ENCODE assay signal across 22 cellular contexts in genomic region chr2:85935170-85935745, GRCh38. TPM values are rescaled to one million over a fixed set of nuclear protein-coding genes. Genes with fewer than 3 reads are reported as not detected.
DNase-seq lines count a peak whose midpoint lies in the region; ATAC-seq and TF ChIP-seq lines count a peak whose summit lies in the region.
"Had no signal": no experiment of that assay in that cellular context is flagged by ENCODE, and none has a peak within 500 bp of the region (broad histone marks: within the 10 kb centered on the region; RNA-seq: fewer than 3 reads in every experiment).

No MANE protein-coding gene starts in this region.

- peaks cover 15% of the 10 kb centered on the region for H3K4me1 ChIP-seq in HUES48 (ENCODE audit: control insufficient read depth, insufficient read depth, low read length)
- no peaks in the 10 kb centered on the region for H3K4me1 ChIP-seq in ascending aorta
- no peaks in the 10 kb centered on the region for H3K4me1 ChIP-seq in mucosa of descending colon (ENCODE audit: low read depth)
- H3K4me1 ChIP-seq: HAP-1, left lung had no signal

- H3K36me3 ChIP-seq in HUES48 (ENCODE audit: control insufficient read depth, insufficient read depth, low read length) (no peaks in the 10 kb centered on the region), ascending aorta (no peaks in the 10 kb centered on the region), mucosa of descending colon (ENCODE audit: low read depth) (no peaks in the 10 kb centered on the region)
- H3K36me3 ChIP-seq: HAP-1, left lung had no signal

- CTCF ChIA-PET in MCF 10A (lab: Yijun Ruan, JAX) = interaction anchor here (0.6 to 1.4 kb wide), 3 partner anchors 45 to 136 kb away, joined by 3 to 5 read pairs (median 3); partner anchors contain the start of gene ST3GAL5

- H3K27me3 ChIP-seq in HUES48 (ENCODE audit: control insufficient read depth, insufficient read depth, low read length) (no peaks in the 10 kb centered on the region), ascending aorta (no peaks in the 10 kb centered on the region)
- H3K27me3 ChIP-seq: left lung had no signal

- H3K4me1 Mint-ChIP-seq in MCF 10A (ENCODE audit: insufficient read depth, unreplicated experiment) = peaks cover 41% of the 10 kb centered on the region
- peaks cover 41% of the 10 kb centered on the region for H3K4me1 Mint-ChIP-seq in nephron
- H3K4me1 Mint-ChIP-seq in T-helper 2 cell treated with Interferon-gamma antibody and Interleukin-4, amounts not matched to agents 5 μg/mL and 100 μg/mL, for 36 hours (ENCODE audit: low read depth) = peaks cover 23% of the 10 kb centered on the region

- DNase-seq in MCF 10A (ENCODE audit: unreplicated experiment) = no peak
- DNase-seq in ascending aorta (ENCODE audit: low spot score in 2 of 2) = no peak
- DNase-seq in LoVo (ENCODE audit: low spot score) = no peak
- no peak for DNase-seq in T-helper 2 cell treated with Interferon-gamma antibody and Interleukin-4, amounts not matched to agents 5 μg/mL and 100 μg/mL, for 36 hours (ENCODE audit: low spot score)
- no peak for DNase-seq in mucosa of descending colon
- DNase-seq: activated CD4-positive, alpha-beta T cell treated with anti-CD3 and anti-CD28 coated beads for 48 hours; activated effector memory CD4-positive, alpha-beta T cell treated with Interleukin-2 at 50 U/mL for 16 hours; CD4-positive, CD25-positive, alpha-beta regulatory T cell; central memory CD4-positive, alpha-beta T cell; GF-D8; left lung; NCI-H1694 treated with DMSO at 0.1 percent for 48 hours; posterior cingulate gyrus; RPMI8226; stimulated activated CD4-positive, alpha-beta T cell treated with anti-CD3 and anti-CD28 coated beads, Interleukin-4, amount 100 ng/mL, for 1 hour had no signal

- TF ChIP-seq CTCF in 22Rv1 (IDR thresholded peaks at IDR 0.05) = no peak
- no peak for TF ChIP-seq CTCF in MCF 10A (IDR thresholded peaks at IDR 0.05; ENCODE audit: unreplicated experiment)
- TF ChIP-seq CTCF in nephron (IDR thresholded peaks at IDR 0.05; ENCODE audit: unreplicated experiment in 3 of 3) = no peak
- TF ChIP-seq CTCF in ascending aorta (IDR thresholded peaks at IDR 0.05) = no peak
- no peak for TF ChIP-seq CTCF in mucosa of descending colon (IDR thresholded peaks at IDR 0.05)

- ATAC-seq in mucosa of descending colon = no peak
- ATAC-seq: esophagus mucosa had no signal

- intact Hi-C loops in MCF 10A (cut with micrococcal nuclease) (no loop called here), ascending aorta (cut with DNase I) (no loop called here), mucosa of descending colon (cut with DNase I, micrococcal nuclease) (no loop called here)

- no TSS peak for BruUV-seq in MCF 10A (replicated peaks; lab: Mats Ljungman, UMichigan)

- peak overlapping the region; percentile 45 for H3K27ac ChIP-seq in 22Rv1
- peak overlapping the region; percentile 85 for H3K27ac ChIP-seq in HUES48 (ENCODE audit: low read depth, low read length)
- H3K27ac ChIP-seq in ascending aorta = no peak overlapping the region
- H3K27ac ChIP-seq: left lung, skin epidermis had no signal

- H3K9me3 ChIP-seq in HUES48 (ENCODE audit: control insufficient read depth, insufficient read depth, low read length) (no peaks in the 10 kb centered on the region), ascending aorta (no peaks in the 10 kb centered on the region), mucosa of descending colon (no peaks in the 10 kb centered on the region)
- H3K9me3 ChIP-seq: HAP-1, left lung had no signal

- H3K27ac Mint-ChIP-seq in MCF 10A (ENCODE audit: low read depth, unreplicated experiment) (peak overlapping the region; percentile 69), nephron (peak overlapping the region; percentile 31 to 89 (median 78))
- H3K27ac Mint-ChIP-seq in T-helper 2 cell treated with Interferon-gamma antibody and Interleukin-4, amounts not matched to agents 5 μg/mL and 100 μg/mL, for 36 hours = no peak overlapping the region

- H3K9me3 Mint-ChIP-seq in MCF 10A (ENCODE audit: unreplicated experiment) (no peaks in the 10 kb centered on the region), nephron (peaks cover 2% of the 10 kb centered on the region)
- H3K9me3 Mint-ChIP-seq in T-helper 2 cell treated with Interferon-gamma antibody and Interleukin-4, amounts not matched to agents 5 μg/mL and 100 μg/mL, for 36 hours = no peaks in the 10 kb centered on the region
- H3K9me3 Mint-ChIP-seq: IgD-negative memory B cell had no signal

- POLR2A ChIA-PET in MCF 10A (lab: Yijun Ruan, JAX) = interaction anchor here (0.6 to 1.4 kb wide), 5 partner anchors 9 to 210 kb away, joined by 3 to 4 read pairs (median 4); no protein-coding TSS in a partner anchor

- H3K4me3 Mint-ChIP-seq in MCF 10A (ENCODE audit: unreplicated experiment) = no peak overlapping the region
- H3K4me3 Mint-ChIP-seq in nephron = no peak overlapping the region
- H3K4me3 Mint-ChIP-seq in T-helper 2 cell treated with Interferon-gamma antibody and Interleukin-4, amounts not matched to agents 5 μg/mL and 100 μg/mL, for 36 hours = no peak overlapping the region
- H3K4me3 Mint-ChIP-seq: CD4-positive, CD25-positive, alpha-beta regulatory T cell; IgD-negative memory B cell had no signal

- H3K4me3 ChIP-seq in HUES48 (ENCODE audit: low read depth, low read length) = peak overlapping the region; percentile 24; the same call in 1 of the 2 replicates
- no peak overlapping the region for H3K4me3 ChIP-seq in ascending aorta
- no peak overlapping the region for H3K4me3 ChIP-seq in mucosa of descending colon
- H3K4me3 ChIP-seq: HAP-1, left lung, skin epidermis had no signal

- no peak overlapping the region for H3K9ac ChIP-seq in HUES48 (ENCODE audit: low read depth, low read length)

- H3K36me3 Mint-ChIP-seq in MCF 10A (ENCODE audit: insufficient read depth, unreplicated experiment) (no peaks in the 10 kb centered on the region), nephron (ENCODE audit: low read depth) (no peaks in the 10 kb centered on the region)
- H3K36me3 Mint-ChIP-seq in T-helper 2 cell treated with Interferon-gamma antibody and Interleukin-4, amounts not matched to agents 5 μg/mL and 100 μg/mL, for 36 hours (ENCODE audit: low read depth) = no peaks in the 10 kb centered on the region
- H3K36me3 Mint-ChIP-seq: IgD-negative memory B cell had no signal

- H3K27me3 Mint-ChIP-seq in MCF 10A (ENCODE audit: insufficient read depth, unreplicated experiment) (no peaks in the 10 kb centered on the region), nephron (ENCODE audit: low read depth) (no peaks in the 10 kb centered on the region)
- peaks cover 5% of the 10 kb centered on the region for H3K27me3 Mint-ChIP-seq in T-helper 2 cell treated with Interferon-gamma antibody and Interleukin-4, amounts not matched to agents 5 μg/mL and 100 μg/mL, for 36 hours (ENCODE audit: low read depth)

RNA-seq across cellular contexts. Expression of gene ST3GAL5, which starts 46.5 kb away (rescaled TPM):
- total RNA-seq in MCF 10A (2022) = 1.2 and 2.3 TPM in 2 replicates
- 21.0 TPM for total RNA-seq in ascending aorta
- 10 to 100 TPM in 1 of 3 donors, 1 to 10 TPM in 2; 5.0 to 19.0 (median 5.4) TPM for total RNA-seq in mucosa of descending colon

Comparison
In these comparisons a context has a peak if more than half of its experiments do, and no peak if none do; other contexts are left out.
1. H3K27ac ChIP-seq: peak in 22Rv1 (single experiment) and HUES48 (single experiment); none in ascending aorta (0 of 2).